In genomic region chr1:45266151-45266801, GRCh38 we compare ENCODE assay signal across 9 cellular contexts. TPM values are rescaled to one million over a fixed set of nuclear protein-coding genes. Genes with fewer than 3 reads are reported as not detected.
DNase-seq lines count a peak whose midpoint lies in the region; ATAC-seq lines count a peak whose summit lies in the region.
"Had no signal": no experiment of that assay in that cellular context is flagged by ENCODE, and none has a peak within 500 bp of the region (broad histone marks: within the 10 kb centered on the region; RNA-seq: fewer than 3 reads in every experiment).

No MANE protein-coding gene starts in this region.

- no peaks in the 10 kb centered on the region for H3K27me3 ChIP-seq in H7 (ENCODE audit: control insufficient read depth, insufficient read depth, low read length)

- H3K4me3 ChIP-seq in H7 (ENCODE audit: insufficient read depth, low read depth, low read length), result no peak overlapping the region

- no peaks in the 10 kb centered on the region for H3K36me3 ChIP-seq in H7 (replicated peaks; ENCODE audit: control insufficient read depth, insufficient read depth, low read length)

- DNase-seq in HS-27A (ENCODE audit: low read depth) (peak; percentile 20), astrocyte of the hippocampus (ENCODE audit: low read depth, low spot score) (peak; percentile 85), kidney glomerular epithelial cell (lab: John Stamatoyannopoulos, UW) (peak; percentile 84), smooth muscle cell of the brain vasculature (ENCODE audit: low read depth, low spot score) (peak; percentile 52), H7 (no peak), activated gamma-delta T cell treated with Interleukin-2 at 50 U/mL for 16 hours (no peak), GF-D8 (lab: John Stamatoyannopoulos, UW) (no peak)
- DNase-seq: activated T-cell treated with anti-CD3 and anti-CD28 coated beads, Interleukin-2, amount 50 U/mL, for 1 hour had no signal

- ATAC-seq in GM21367 (IDR thresholded peaks at IDR 0.05; ENCODE audit: unreplicated experiment), result no peak

RNA-seq across cellular contexts. Expression of gene ZSWIM5, which starts 59.9 kb away (rescaled TPM):
- total RNA-seq in H7 (2014; rRNA removed; shearing (Covaris generic)), result 3.3 and 4.7 TPM in 2 replicates

Comparison
In these comparisons a context has a peak if more than half of its experiments do, and no peak if none do; other contexts are left out.
1. DNase-seq: peak in HS-27A (single experiment), astrocyte of the hippocampus (single experiment), kidney glomerular epithelial cell (single experiment) and smooth muscle cell of the brain vasculature (single experiment); none in H7 (single experiment), activated gamma-delta T cell treated with Interleukin-2 at 50 U/mL for 16 hours (single experiment) and GF-D8 (single experiment).